ENCODE assay signal across 28 cellular contexts in the genomic region with DNA sequence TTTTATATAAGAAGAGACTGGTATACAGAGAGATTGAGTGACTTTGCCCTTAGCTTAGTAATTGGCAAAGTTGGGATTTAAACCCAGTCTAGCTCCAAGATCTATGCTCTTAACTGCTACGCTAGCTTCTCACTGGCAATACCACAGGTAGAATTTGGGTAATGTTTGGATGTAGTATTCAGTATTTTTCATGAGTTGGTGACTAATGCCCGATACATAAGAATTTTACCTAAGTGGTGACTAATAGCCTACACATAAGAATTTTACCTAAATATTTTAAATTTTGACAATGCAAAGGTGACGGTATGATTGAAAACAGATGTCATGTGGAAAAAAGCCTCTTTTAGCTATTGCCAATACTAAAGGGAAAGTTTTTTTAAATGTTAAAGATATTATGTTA. TPM values are rescaled to one million over a fixed set of nuclear protein-coding genes. Genes with fewer than 3 reads are reported as not detected.
"Had no signal": no experiment of that assay in that cellular context is flagged by ENCODE, and none has a peak within 500 bp of the region (broad histone marks: within the 10 kb centered on the region; RNA-seq: fewer than 3 reads in every experiment).

No MANE protein-coding gene starts in this region.

- H3K27me3 ChIP-seq: ovary, right atrium auricular region, right lobe of liver, tibial nerve, upper lobe of left lung had no signal

- DNase-seq: hypothalamus; immature natural killer cell; left ventricle myocardium inferior; midbrain; mucosa of descending colon; naive thymus-derived CD4-positive, alpha-beta T cell; ovary; right lobe of liver; stimulated activated CD4-positive, alpha-beta T cell treated with anti-CD3 and anti-CD28 coated beads, Interleukin-1b, Interleukin-23, amount 100 ng/mL, for 48 hours; stimulated activated CD4-positive, alpha-beta T cell treated with anti-CD3 and anti-CD28 coated beads, Interleukin-2, amount 100 ng/mL, for 48 hours; stimulated activated CD4-positive, alpha-beta T cell treated with anti-CD3 and anti-CD28 coated beads, Interleukin-4, amount 100 ng/mL, for 4 hours; stimulated activated CD8-positive, alpha-beta memory T cell treated with anti-CD3 and anti-CD28 coated beads, Interleukin-4, amount 100 ng/mL, for 48 hours; stimulated activated naive CD4-positive, alpha-beta T cell treated with Interleukin-2 at 50 U/mL for 16 hours; stimulated activated naive CD8-positive, alpha-beta T cell treated with anti-CD3 and anti-CD28 coated beads, Interleukin-15, amount 100 ng/mL, for 72 hours; substantia nigra; upper lobe of left lung had no signal

- H3K27ac Mint-ChIP-seq: immature natural killer cell; memory B cell; naive thymus-derived CD4-positive, alpha-beta T cell; natural killer cell treated with Interleukin-12 subunit alpha and Interleukin-12 subunit beta and Interleukin-15 and Interleukin-18, amount 100 ng/mL, for 72 hours; progenitor cell of endocrine pancreas; stimulated activated memory B cell treated with anti-CD40 and anti-IgM and Interleukin-4, amounts not matched to agents 10 μg/mL and 1 μg/mL and 100 μg/mL, for 72 hours had no signal

- H3K4me1 Mint-ChIP-seq: immature natural killer cell; memory B cell; stimulated activated memory B cell treated with anti-CD40 and anti-IgM and Interleukin-4, amounts not matched to agents 10 μg/mL and 1 μg/mL and 100 μg/mL, for 72 hours; stimulated activated naive CD8-positive, alpha-beta T cell treated with anti-CD3 and anti-CD28 coated beads, Interleukin-15, amount 100 ng/mL, for 72 hours had no signal

- ATAC-seq: mucosa of descending colon; naive thymus-derived CD4-positive, alpha-beta T cell; natural killer cell treated with Interleukin-12 subunit alpha and Interleukin-12 subunit beta and Interleukin-15 and Interleukin-18, amount 100 ng/mL, for 72 hours; right lobe of liver; stimulated activated memory B cell treated with anti-CD40 and anti-IgM and Interleukin-4, amounts not matched to agents 10 μg/mL and 1 μg/mL and 100 μg/mL, for 72 hours; stimulated activated naive CD8-positive, alpha-beta T cell treated with anti-CD3 and anti-CD28 coated beads, Interleukin-15, amount 100 ng/mL, for 72 hours had no signal

- H3K9me3 ChIP-seq: left ventricle myocardium inferior, mucosa of descending colon, ovary, right atrium auricular region, right lobe of liver, tibial nerve, upper lobe of left lung had no signal

- H3K4me3 Mint-ChIP-seq: immature natural killer cell; memory B cell; naive thymus-derived CD4-positive, alpha-beta T cell; natural killer cell treated with Interleukin-12 subunit alpha and Interleukin-12 subunit beta and Interleukin-15 and Interleukin-18, amount 100 ng/mL, for 72 hours; stimulated activated memory B cell treated with anti-CD40 and anti-IgM and Interleukin-4, amounts not matched to agents 10 μg/mL and 1 μg/mL and 100 μg/mL, for 72 hours; stimulated activated naive CD8-positive, alpha-beta T cell treated with anti-CD3 and anti-CD28 coated beads, Interleukin-15, amount 100 ng/mL, for 72 hours had no signal

- H3K4me1 ChIP-seq: right lobe of liver, upper lobe of left lung had no signal

- H3K36me3 ChIP-seq: left ventricle myocardium inferior, ovary, right atrium auricular region, right lobe of liver, tibial nerve had no signal

- H3K4me3 ChIP-seq: left ventricle myocardium inferior, lung, mucosa of descending colon, ovary, right atrium auricular region, right lobe of liver, smooth muscle cell, tibial nerve, upper lobe of left lung had no signal

- H3K9me3 Mint-ChIP-seq: immature natural killer cell; memory B cell; naive thymus-derived CD4-positive, alpha-beta T cell; natural killer cell treated with Interleukin-12 subunit alpha and Interleukin-12 subunit beta and Interleukin-15 and Interleukin-18, amount 100 ng/mL, for 72 hours; stimulated activated memory B cell treated with anti-CD40 and anti-IgM and Interleukin-4, amounts not matched to agents 10 μg/mL and 1 μg/mL and 100 μg/mL, for 72 hours; stimulated activated naive CD8-positive, alpha-beta T cell treated with anti-CD3 and anti-CD28 coated beads, Interleukin-15, amount 100 ng/mL, for 72 hours had no signal

- H3K27me3 Mint-ChIP-seq: memory B cell; naive thymus-derived CD4-positive, alpha-beta T cell; natural killer cell treated with Interleukin-12 subunit alpha and Interleukin-12 subunit beta and Interleukin-15 and Interleukin-18, amount 100 ng/mL, for 72 hours; progenitor cell of endocrine pancreas; stimulated activated memory B cell treated with anti-CD40 and anti-IgM and Interleukin-4, amounts not matched to agents 10 μg/mL and 1 μg/mL and 100 μg/mL, for 72 hours; stimulated activated naive CD8-positive, alpha-beta T cell treated with anti-CD3 and anti-CD28 coated beads, Interleukin-15, amount 100 ng/mL, for 72 hours had no signal

- H3K27ac ChIP-seq: left ventricle myocardium inferior, ovary, right atrium auricular region, right lobe of liver, tibial nerve, upper lobe of left lung had no signal

- H3K36me3 Mint-ChIP-seq: memory B cell; natural killer cell treated with Interleukin-12 subunit alpha and Interleukin-12 subunit beta and Interleukin-15 and Interleukin-18, amount 100 ng/mL, for 72 hours; stimulated activated memory B cell treated with anti-CD40 and anti-IgM and Interleukin-4, amounts not matched to agents 10 μg/mL and 1 μg/mL and 100 μg/mL, for 72 hours had no signal

- FAIRE-seq: islet of Langerhans had no signal

RNA-seq across cellular contexts. Expression of a gene that starts 44.2 kb away (rescaled TPM):
- total RNA-seq: left ventricle myocardium inferior; mesenteric fat pad; naive thymus-derived CD4-positive, alpha-beta T cell; natural killer cell treated with Interleukin-12 subunit alpha and Interleukin-12 subunit beta and Interleukin-15 and Interleukin-18, amount 100 ng/mL, for 72 hours; ovary; progenitor cell of endocrine pancreas; pulmonary artery endothelial cell; renal cortical epithelial cell; right atrium auricular region; right lobe of liver; smooth muscle cell had no signal
